Comparison of ENCODE assay signal across 22 cellular contexts in the genomic region with DNA sequence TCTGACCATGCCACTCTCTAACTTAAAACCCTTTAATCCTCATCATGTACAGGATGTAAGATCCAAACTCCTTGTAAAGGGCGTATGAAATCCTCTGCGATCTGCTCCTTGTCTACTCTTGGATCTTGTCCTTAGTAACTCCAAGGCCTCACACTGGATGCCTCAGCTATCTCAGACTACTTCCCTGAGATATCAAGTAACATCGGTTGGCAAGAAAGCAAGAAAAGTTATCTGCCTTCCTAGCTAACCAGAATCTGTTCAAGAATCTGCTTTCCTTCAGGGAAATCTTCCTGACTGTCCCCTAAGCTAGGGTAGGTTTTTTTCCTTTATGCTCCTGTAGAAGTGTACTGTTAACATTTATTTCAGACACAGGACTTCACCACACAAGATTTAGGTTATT.
DNase-seq lines count a peak whose midpoint lies in the region; ATAC-seq and TF ChIP-seq lines count a peak whose summit lies in the region.
"Had no signal": no experiment of that assay in that cellular context is flagged by ENCODE, and none has a peak within 500 bp of the region (broad histone marks: within the 10 kb centered on the region; RNA-seq: fewer than 3 reads in every experiment).

No MANE protein-coding gene starts in this region.

- DNase-seq in Calu3 (no peak), NCI-H82 (lab: John Stamatoyannopoulos, UW) (peak; percentile 75), cardiac fibroblast (ENCODE audit: low read depth in 2 of 2) (peak; percentile 15 to 28), mesenchymal stem cell (peak; percentile 34), AML-193 (lab: John Stamatoyannopoulos, UW) (no peak), mammary epithelial cell (no peak)
- no peak for DNase-seq in T-helper 2 cell treated with Interferon-gamma antibody and Interleukin-4, amounts not matched to agents 5 μg/mL and 100 μg/mL, for 36 hours (ENCODE audit: low spot score)
- DNase-seq: ACHN; activated naive CD4-positive, alpha-beta T cell treated with anti-CD3 and anti-CD28 coated beads, Interleukin-2, amount 50 U/mL, for 16 hours; activated T-cell treated with anti-CD3 and anti-CD28 coated beads, Interleukin-2, amount 50 U/mL, for 1 hour; CD4-positive, alpha-beta T cell; DMS79; HCEC 1CT; hippocampal formation; kidney glomerular epithelial cell; NCI-H187 treated with DMSO at 0.1 percent for 48 hours; NCI-H446 treated with DMSO at 0.1 percent for 48 hours; right cardiac atrium; stimulated activated naive CD4-positive, alpha-beta T cell; thyroid gland had no signal

- dilution Hi-C loops in mammary epithelial cell (cut with HindIII; ENCODE audit: low sequenced_read_pairs), result no loop called here

- 96% methylated on average over 3 of the region's 3 CpGs for WGBS in mesenchymal stem cell
- WGBS in mammary epithelial cell (ENCODE audit: low coverage, missing lambda C conversion rate), result 100% methylated on average over 3 of the region's 3 CpGs

- H2AK5ac ChIP-seq in mesenchymal stem cell (ENCODE audit: low read length, severe bottlenecking), result no peak overlapping the region

- H3K4ac ChIP-seq in mesenchymal stem cell (ENCODE audit: low read depth in 1 of 2, low read length in 2 of 2), result peak overlapping the region in 1 of 2 experiments; percentile 46

- no peaks in the 10 kb centered on the region for H3K4me1 Mint-ChIP-seq in Calu3 (ENCODE audit: low read depth, unreplicated experiment)
- H3K4me1 Mint-ChIP-seq in T-helper 2 cell treated with Interferon-gamma antibody and Interleukin-4, amounts not matched to agents 5 μg/mL and 100 μg/mL, for 36 hours (ENCODE audit: low read depth), result no peaks in the 10 kb centered on the region

- peaks cover 6% of the 10 kb centered on the region for H3K79me1 ChIP-seq in mesenchymal stem cell (replicated peaks; ENCODE audit: low read length, poor library complexity, severe bottlenecking)

- no peak overlapping the region for H2BK5ac ChIP-seq in mesenchymal stem cell (ENCODE audit: low read depth, low read length, poor library complexity, severe bottlenecking)

- no peak overlapping the region for H3K23ac ChIP-seq in mesenchymal stem cell (ENCODE audit: low read length in 2 of 2)

- H2BK12ac ChIP-seq in mesenchymal stem cell (ENCODE audit: low read length in 2 of 2), result no peak overlapping the region

- H3K18ac ChIP-seq in mesenchymal stem cell (ENCODE audit: low read depth in 1 of 2, low read length in 2 of 2), result peak overlapping the region in 1 of 2 experiments; percentile 19

- in situ Hi-C loops in mammary epithelial cell (cut with MboI; ENCODE audit: low sequenced_read_pairs in 2 of 2), result no loop called here

- TF ChIP-seq CTCF in Calu3 (IDR thresholded peaks at IDR 0.05; ENCODE audit: unreplicated experiment) (no peak), cardiac fibroblast (IDR thresholded peaks at IDR 0.05; ENCODE audit: low read depth, low read length) (no peak), mammary epithelial cell (conservative IDR thresholded peaks at IDR 0.05 in 1 of 2, IDR thresholded peaks at IDR 0.05 in 1 of 2; ENCODE audit: extremely low read depth in 1 of 2, insufficient read depth in 1 of 2, low read depth in 1 of 2, low read length in 2 of 2) (no peak)

- CTCF ChIA-PET in Calu3 (lab: Charles Lee), result interaction anchor here (0.7 kb wide), 1 partner anchor 398 kb away, joined by 3 read pairs; no protein-coding TSS in a partner anchor
- CTCF ChIA-PET in mammary epithelial cell (lab: Charles Lee; ENCODE audit: low non-redundant PET), result no interaction called here

- H3K4me3 ChIP-seq in cardiac fibroblast (replicated peaks in 1 of 2; ENCODE audit: low read depth in 2 of 2, low read length in 2 of 2) (no peak overlapping the region), mesenchymal stem cell (ENCODE audit: insufficient read depth in 1 of 2, low read depth in 1 of 2, low read length in 2 of 2) (no peak overlapping the region), mammary epithelial cell (replicated peaks in 1 of 3; ENCODE audit: insufficient read depth in 1 of 3, low read depth in 2 of 3, low read length in 3 of 3) (no peak overlapping the region)
- H3K4me3 ChIP-seq: thyroid gland had no signal

- H3K36me3 Mint-ChIP-seq in Calu3 (ENCODE audit: insufficient read depth, unreplicated experiment), result no peaks in the 10 kb centered on the region
- peaks cover 9% of the 10 kb centered on the region for H3K36me3 Mint-ChIP-seq in T-helper 2 cell treated with Interferon-gamma antibody and Interleukin-4, amounts not matched to agents 5 μg/mL and 100 μg/mL, for 36 hours (ENCODE audit: low read depth)

- no peaks in the 10 kb centered on the region for H4K20me1 ChIP-seq in mammary epithelial cell (ENCODE audit: insufficient read depth, low read length)

- H3K4me2 ChIP-seq in mesenchymal stem cell (ENCODE audit: low read length, poor library complexity, severe bottlenecking) (no peak overlapping the region), mammary epithelial cell (ENCODE audit: insufficient read depth, low read depth, low read length) (no peak overlapping the region)

- peak overlapping the region; percentile 12 for H3K27ac Mint-ChIP-seq in Calu3 (ENCODE audit: unreplicated experiment)
- H3K27ac Mint-ChIP-seq in T-helper 2 cell treated with Interferon-gamma antibody and Interleukin-4, amounts not matched to agents 5 μg/mL and 100 μg/mL, for 36 hours, result no peak overlapping the region
- H3K27ac Mint-ChIP-seq: CD4-positive, alpha-beta T cell had no signal

- H3K27me3 ChIP-seq in mesenchymal stem cell (ENCODE audit: control insufficient read depth in 1 of 2, insufficient read depth in 1 of 2, low read length in 2 of 2) (no peaks in the 10 kb centered on the region), mammary epithelial cell (ENCODE audit: insufficient read depth, low read length) (no peaks in the 10 kb centered on the region)
- H3K27me3 ChIP-seq: thyroid gland had no signal

- H2AFZ ChIP-seq in mesenchymal stem cell (ENCODE audit: low read depth, low read length) (no peak overlapping the region), mammary epithelial cell (ENCODE audit: low read depth, low read length) (no peak overlapping the region)

- H3K36me3 ChIP-seq in mesenchymal stem cell (ENCODE audit: control insufficient read depth in 1 of 2, insufficient read depth in 2 of 2, low read depth in 1 of 2, low read length in 2 of 2) (no peaks in the 10 kb centered on the region), mammary epithelial cell (ENCODE audit: insufficient read depth, low read length) (no peaks in the 10 kb centered on the region)
- H3K36me3 ChIP-seq: thyroid gland had no signal

- ATAC-seq in GM21717 (IDR thresholded peaks at IDR 0.05; ENCODE audit: unreplicated experiment), result no peak
- ATAC-seq: esophagus mucosa, right cardiac atrium had no signal

- H3K79me2 ChIP-seq in mammary epithelial cell (ENCODE audit: insufficient read depth, low read length), result peaks cover 8% of the 10 kb centered on the region

- H3K9ac ChIP-seq in mesenchymal stem cell (ENCODE audit: low read length) (no peak overlapping the region), mammary epithelial cell (ENCODE audit: insufficient read depth, low read length) (no peak overlapping the region)

- H4K91ac ChIP-seq in mesenchymal stem cell (ENCODE audit: low read length), result no peak overlapping the region

- BruUV-seq in Calu3 (replicated peaks; lab: Mats Ljungman, UMichigan) (no TSS peak), mammary epithelial cell (replicated peaks; lab: Mats Ljungman, UMichigan) (no TSS peak)

- no peak overlapping the region for H3K4me3 Mint-ChIP-seq in Calu3 (ENCODE audit: low read depth, unreplicated experiment)
- H3K4me3 Mint-ChIP-seq in T-helper 2 cell treated with Interferon-gamma antibody and Interleukin-4, amounts not matched to agents 5 μg/mL and 100 μg/mL, for 36 hours, result no peak overlapping the region
- H3K4me3 Mint-ChIP-seq: CD4-positive, alpha-beta T cell had no signal

- H3K14ac ChIP-seq in mesenchymal stem cell (ENCODE audit: low read length in 2 of 2), result no peak overlapping the region

- H2BK120ac ChIP-seq in mesenchymal stem cell (ENCODE audit: low read depth, low read length), result no peak overlapping the region

- H4K8ac ChIP-seq in mesenchymal stem cell (ENCODE audit: low read length), result peak overlapping the region; percentile 80

- H3K9me3 ChIP-seq in mesenchymal stem cell (ENCODE audit: control insufficient read depth, low read length) (no peaks in the 10 kb centered on the region), mammary epithelial cell (replicated peaks; ENCODE audit: insufficient read depth, low read length) (no peaks in the 10 kb centered on the region)
- H3K9me3 ChIP-seq: thyroid gland had no signal

- H2BK15ac ChIP-seq in mesenchymal stem cell (ENCODE audit: low read depth, poor library complexity, severe bottlenecking), result no peak overlapping the region

- no peaks in the 10 kb centered on the region for H3K9me3 Mint-ChIP-seq in Calu3 (ENCODE audit: low read depth, unreplicated experiment)
- H3K9me3 Mint-ChIP-seq in T-helper 2 cell treated with Interferon-gamma antibody and Interleukin-4, amounts not matched to agents 5 μg/mL and 100 μg/mL, for 36 hours, result no peaks in the 10 kb centered on the region
- H3K9me3 Mint-ChIP-seq: CD4-positive, alpha-beta T cell had no signal

- H3K27ac ChIP-seq in mesenchymal stem cell (ENCODE audit: low read length, poor library complexity, severe bottlenecking) (no peak overlapping the region), mammary epithelial cell (ENCODE audit: insufficient read depth, low read depth, low read length) (no peak overlapping the region)
- H3K27ac ChIP-seq: thyroid gland had no signal

- intact Hi-C loops in Calu3 (cut with micrococcal nuclease; ENCODE audit: unreplicated experiment) (no loop called here), mammary epithelial cell (cut with micrococcal nuclease) (no loop called here)

- no peaks in the 10 kb centered on the region for H3K27me3 Mint-ChIP-seq in Calu3 (ENCODE audit: unreplicated experiment)
- H3K27me3 Mint-ChIP-seq in T-helper 2 cell treated with Interferon-gamma antibody and Interleukin-4, amounts not matched to agents 5 μg/mL and 100 μg/mL, for 36 hours (ENCODE audit: low read depth), result no peaks in the 10 kb centered on the region
- H3K27me3 Mint-ChIP-seq: CD4-positive, alpha-beta T cell had no signal

- no peaks in the 10 kb centered on the region for H3K4me1 ChIP-seq in mesenchymal stem cell (ENCODE audit: control insufficient read depth, insufficient read depth, low read depth, low read length)
- H3K4me1 ChIP-seq in mammary epithelial cell (ENCODE audit: insufficient read depth, low read length), result no peaks in the 10 kb centered on the region

Comparison
In these comparisons a context has a peak if more than half of its experiments do, and no peak if none do; other contexts are left out.
1. DNase-seq: peak in NCI-H82 (single experiment), cardiac fibroblast (2 of 2) and mesenchymal stem cell (single experiment); none in Calu3 (single experiment), AML-193 (0 of 2), T-helper 2 cell treated with Interferon-gamma antibody and Interleukin-4, amounts not matched to agents 5 μg/mL and 100 μg/mL, for 36 hours (single experiment) and mammary epithelial cell (single experiment).